In the genomic region with DNA sequence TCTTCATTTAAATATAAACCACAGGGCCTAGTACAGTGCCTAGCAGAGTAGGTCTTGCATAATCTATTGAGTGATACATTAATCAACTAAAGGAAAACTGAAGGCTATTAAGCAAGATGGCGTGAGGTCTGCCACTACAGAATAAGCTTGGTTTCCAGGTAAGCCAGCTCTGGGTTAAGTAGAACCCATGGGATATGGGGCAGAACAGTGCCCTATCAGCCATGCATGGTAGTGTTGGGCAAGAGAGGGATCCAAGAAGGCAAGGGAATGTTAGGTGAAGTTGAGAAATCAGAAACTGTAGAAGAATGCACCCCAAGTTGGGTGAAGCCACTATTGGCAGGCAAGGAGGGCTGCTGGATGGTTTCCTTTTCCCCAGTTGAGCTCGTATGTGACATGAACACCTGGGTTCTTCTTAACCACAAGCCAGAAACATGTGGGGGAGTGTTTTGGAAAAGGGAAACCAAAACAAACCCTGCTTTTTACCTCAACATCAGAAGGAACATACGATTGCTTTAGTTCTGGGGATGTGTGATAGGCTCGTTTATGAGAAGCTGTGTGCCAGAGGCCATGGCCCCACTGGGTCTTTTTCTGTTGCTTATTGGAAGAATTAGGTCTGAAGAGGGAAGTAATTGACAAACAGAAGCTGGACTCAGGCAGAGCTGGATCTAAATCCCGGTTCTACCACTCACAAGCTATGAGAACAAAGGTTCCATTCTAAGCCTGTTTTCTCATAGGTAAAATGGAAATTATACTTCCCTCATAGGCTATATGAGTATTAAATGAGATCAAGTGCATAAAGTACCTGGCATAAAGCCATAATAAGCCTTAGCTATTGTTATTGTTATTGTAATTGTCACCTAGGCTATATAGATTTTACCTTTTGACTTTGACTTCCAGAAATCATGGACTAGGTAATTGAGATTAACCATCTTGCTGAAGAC, we compare ENCODE assay signal across 9 cellular contexts. TPM values are rescaled to one million over a fixed set of nuclear protein-coding genes. Genes with fewer than 3 reads are reported as not detected.
A peak's percentile ranks its signal among the peaks of the same experiment; 100 is the strongest.
DNase-seq lines count a peak whose midpoint lies in the region; ATAC-seq, FAIRE-seq and TF ChIP-seq lines count a peak whose summit lies in the region.
"Had no signal": no experiment of that assay in that cellular context is flagged by ENCODE, and none has a peak within 500 bp of the region (broad histone marks: within the 10 kb centered on the region; RNA-seq: fewer than 3 reads in every experiment).

No MANE protein-coding gene starts in this region.

- H3K4me2 ChIP-seq in KMS-11 (peak overlapping the region; percentile 33; the same call in 1 of the 2 replicates), GM12878 (ENCODE audit: control insufficient read depth, insufficient read depth) (0 out of 2 replicates have a peak overlapping the region, but pooled peaks have one; percentile 2)

- 53% methylated on average over 5 of the region's 5 CpGs for WGBS in GM12878 (ENCODE audit: insufficient coverage, insufficient replicate concordance, low lambda C conversion rate, missing lambda C conversion rate)
- 78 to 82% (median 79%) methylated on average over 5 of the region's 5 CpGs for WGBS in psoas muscle, 3 donors

- peaks cover 11% of the 10 kb centered on the region for H3K4me1 ChIP-seq in KMS-11 (ENCODE audit: low read depth, poor library complexity, severe bottlenecking)
- peaks cover 5% of the 10 kb centered on the region; the same call in 1 of the 2 replicates for H3K4me1 ChIP-seq in GM12878 (ENCODE audit: control insufficient read depth, insufficient read depth, low read length)
- H3K4me1 ChIP-seq in psoas muscle, result no peaks in the 10 kb centered on the region
- H3K4me1 ChIP-seq in SJCRH30, result peaks cover 12% of the 10 kb centered on the region
- peaks cover 0 to 81% of the 10 kb centered on the region in 2 donors for H3K4me1 ChIP-seq in right atrium auricular region

- no peak overlapping the region for H3K27ac ChIP-seq in KMS-11
- H3K27ac ChIP-seq in GM12878 (ENCODE audit: control insufficient read depth, insufficient read depth), result peak overlapping the region; percentile 45; the same call in 1 of the 2 replicates
- peak overlapping the region; percentile 32 for H3K27ac ChIP-seq in psoas muscle
- H3K27ac ChIP-seq in SJCRH30, result no peak overlapping the region
- H3K27ac ChIP-seq in right atrium auricular region, result peak overlapping the region in 1 of 2 donors; percentile 42

- intact Hi-C loops in GM12878 (cut with micrococcal nuclease; ENCODE audit: unreplicated experiment) (no loop called here), psoas muscle (cut with DNase I) (no loop called here)

- in situ Hi-C loops in GM12878 (cut with MboI), result no loop called here

- H2AFZ ChIP-seq in KMS-11 (ENCODE audit: low read depth) (no peak overlapping the region), GM12878 (ENCODE audit: control insufficient read depth, low read depth, low read length) (no peak overlapping the region)

- no peaks in the 10 kb centered on the region for H3K36me3 ChIP-seq in KMS-11 (ENCODE audit: insufficient read depth)
- peaks cover 4 to 6% of the 10 kb centered on the region in 2 experiments; a peak in 3 of 4 replicates for H3K36me3 ChIP-seq in GM12878 (ENCODE audit: control insufficient read depth in 2 of 2, insufficient read depth in 2 of 2, low read length in 1 of 2)
- no peaks in the 10 kb centered on the region for H3K36me3 ChIP-seq in psoas muscle (ENCODE audit: insufficient read depth in 1 of 2, low read depth in 1 of 2)
- H3K36me3 ChIP-seq in SJCRH30, result no peaks in the 10 kb centered on the region
- peaks cover 22% of the 10 kb centered on the region for H3K36me3 ChIP-seq in right atrium auricular region

- H4K20me1 ChIP-seq in KMS-11 (ENCODE audit: insufficient read depth) (no peaks in the 10 kb centered on the region), GM12878 (ENCODE audit: control insufficient read depth, insufficient read depth) (no peaks in the 10 kb centered on the region)

- POLR2A ChIA-PET in GM12878 (lab: Charles Lee), result interaction anchor here (0.6 to 1.9 kb wide), 4 partner anchors 9 to 1557 kb away, joined by 3 to 6 read pairs (median 4); no protein-coding TSS in a partner anchor

- no peak for FAIRE-seq in GM12878 (lab: Jason Lieb, UNC)
- no peak for FAIRE-seq in HTR-8/SVneo (lab: Jason Lieb, UNC)

- no peak for TF ChIP-seq EP300 in GM12878 (IDR thresholded peaks at IDR 0.05; ENCODE audit: borderline replicate concordance in 1 of 2, control insufficient read depth in 1 of 2, low read depth in 2 of 2, low read length in 2 of 2)

- no peak for TF ChIP-seq RAD21 in GM12878 (IDR thresholded peaks at IDR 0.05; ENCODE audit: insufficient read depth, low read depth, low read length)

- SMC1A ChIA-PET in GM12878 (lab: Charles Lee; ENCODE audit: uncharacterized antibody, unreplicated experiment), result interaction anchor here (0.7 to 1.6 kb wide), 10 partner anchors 11 to 297 kb away, joined by 3 to 6 read pairs (median 3); no protein-coding TSS in a partner anchor

- RAD21 ChIA-PET in GM12878 (lab: Charles Lee; ENCODE audit: unreplicated experiment), result interaction anchor here (0.6 to 1.1 kb wide), 4 partner anchors 34 to 159 kb away, joined by 3 read pairs; a partner anchor contains a TSS

- TF ChIP-seq CTCF in KMS-11 (conservative IDR thresholded peaks at IDR 0.05; ENCODE audit: low read depth, low read length) (no peak), GM12878 (IDR thresholded peaks at IDR 0.05 in 2 of 3, conservative IDR thresholded peaks at IDR 0.05 in 1 of 3; ENCODE audit: control insufficient read depth in 2 of 3, extremely low read depth in 1 of 3, insufficient read depth in 1 of 3, low read depth in 3 of 3, low read length in 3 of 3) (no peak), psoas muscle (IDR thresholded peaks at IDR 0.05) (no peak), right atrium auricular region (IDR thresholded peaks at IDR 0.05) (no peak)

- 0 out of 2 replicates have a peak, but pooled peaks have one; percentile 5 for TF ChIP-seq POLR2A in GM12878 (IDR thresholded peaks at IDR 0.05; ENCODE audit: low read depth, low read length)

- H3K9ac ChIP-seq in KMS-11, result no peak overlapping the region
- no peak overlapping the region for H3K9ac ChIP-seq in GM12878 (ENCODE audit: control insufficient read depth, insufficient read depth, low read length)

- no peak overlapping the region for H3K4me3 ChIP-seq in KMS-11 (IDR thresholded peaks at IDR 0.05; ENCODE audit: insufficient read depth, low read depth, low read length)
- no peak overlapping the region for H3K4me3 ChIP-seq in GM12878
- H3K4me3 ChIP-seq in psoas muscle, result no peak overlapping the region
- H3K4me3 ChIP-seq in SJCRH30, result no peak overlapping the region
- H3K4me3 ChIP-seq in right atrium auricular region, result no peak overlapping the region

- DNase-seq in GM12878 (ENCODE audit: low read depth, low spot score) (no peak), psoas muscle (no peak), SJCRH30 (no peak), HTR-8/SVneo (ENCODE audit: insufficient read length, low spot score) (no peak), right atrium auricular region (ENCODE audit: low spot score) (no peak)
- no peak for DNase-seq in effector CD8-positive, alpha-beta T cell (lab: John Stamatoyannopoulos, UW)

- CTCF ChIA-PET in GM12878 (lab: Yijun Ruan, JAX), result interaction anchor here (1.6 kb wide), 1 partner anchor 297 kb away, joined by 7 read pairs; no protein-coding TSS in a partner anchor

- H3K27me3 ChIP-seq in KMS-11 (ENCODE audit: insufficient read depth, low read depth), result no peaks in the 10 kb centered on the region
- no peaks in the 10 kb centered on the region for H3K27me3 ChIP-seq in GM12878 (replicated peaks in 1 of 2; ENCODE audit: control insufficient read depth in 2 of 2, insufficient read depth in 2 of 2, low read length in 1 of 2)
- H3K27me3 ChIP-seq in psoas muscle (ENCODE audit: insufficient read depth in 3 of 3, low read length in 2 of 3), result no peaks in the 10 kb centered on the region
- H3K27me3 ChIP-seq in SJCRH30, result no peaks in the 10 kb centered on the region
- H3K27me3 ChIP-seq in right atrium auricular region, result no peaks in the 10 kb centered on the region

- H3K79me2 ChIP-seq in KMS-11 (ENCODE audit: insufficient read depth, low read depth), result no peaks in the 10 kb centered on the region
- H3K79me2 ChIP-seq in GM12878 (ENCODE audit: control insufficient read depth, insufficient read depth, low read length), result no peaks in the 10 kb centered on the region

- H3K9me3 ChIP-seq in GM12878 (replicated peaks; ENCODE audit: control insufficient read depth, insufficient read depth, low read length) (no peaks in the 10 kb centered on the region), psoas muscle (no peaks in the 10 kb centered on the region), SJCRH30 (replicated peaks) (no peaks in the 10 kb centered on the region), right atrium auricular region (no peaks in the 10 kb centered on the region)

- ATAC-seq in GM19328 (IDR thresholded peaks at IDR 0.05; ENCODE audit: unreplicated experiment) (peak; percentile 61), GM12878 (no peak), psoas muscle (no peak)
- ATAC-seq: WTC11 had no signal

- BruUV-seq in GM12878 (replicated peaks; lab: Mats Ljungman, UMichigan), result no TSS peak

RNA-seq across cellular contexts. Expression of a gene that starts 33.5 kb away (rescaled TPM):
- 359 and 392 TPM in 2 replicates for total RNA-seq in GM12878 (2013; cell fraction: nucleolus; rRNA removed)
- total RNA-seq in GM12878 (2014; rRNA removed) (16.9 and 21.3 TPM in 2 replicates), GM12878 (2014; rRNA removed; fragmentation: Illumina TruSeq; extraction: Trizol) (18.4 and 20.1 TPM in 2 replicates), GM12878 (2021) (15.2 and 17.5 TPM in 2 replicates), psoas muscle (10 to 100 TPM; 11.2 to 15.7 (median 12.8) TPM), right atrium auricular region (10 to 100 TPM; 47.3 to 56.2 TPM)
- 21.4 TPM for polyA plus RNA-seq in GM12878 (2011; ENCODE audit: low read depth)
- polyA plus RNA-seq in GM12878 (2011; rRNA removed) (82.7 and 92.6 TPM in 2 replicates), GM12878 (2014; fragmentation: Illumina TruSeq; extraction: Trizol) (14.0 and 14.2 TPM in 2 replicates), GM12878 (2014; fragmentation: Nextera tagmentation; extraction: Ambion mirVana) (1 to 10 TPM; 4.9 to 6.3 TPM), GM12878 (2014; rRNA removed) (13.0 and 15.3 TPM in 2 replicates), GM12878 (2016; fragmentation: Nextera tagmentation; extraction: Ambion mirVana) (10 to 100 TPM in 1 of 2 experiments, 1 to 10 TPM in 1; 9.7 to 12.1 TPM), psoas muscle (10 to 100 TPM in 1 of 3 donors, 1 to 10 TPM in 2; 9.0 to 11.0 (median 10.0) TPM)
- 78.6 and 84.6 TPM in 2 replicates for polyA plus RNA-seq in GM12878 (2011; cell fraction: cytosol; rRNA removed)
- polyA plus RNA-seq in GM12878 (2011; cell fraction: nucleus; rRNA removed), result 78.6 and 79.5 TPM in 2 replicates
- 29.0 and 31.7 TPM in 2 replicates for polyA plus RNA-seq in GM12878 (2012)
- polyA minus RNA-seq in GM12878 (2011; rRNA and poly(A)+ RNA removed), result 260 and 266 TPM in 2 replicates
- polyA minus RNA-seq in GM12878 (2011; cell fraction: cytosol; rRNA and poly(A)+ RNA removed), result 53.4 and 63.7 TPM in 2 replicates
- polyA minus RNA-seq in GM12878 (2011; cell fraction: nucleus; rRNA and poly(A)+ RNA removed), result 204 and 326 TPM in 2 replicates
- 0.42 and 0.71 TPM in 2 replicates for total RNA-seq in SJCRH30 (2014; rRNA removed; shearing (Covaris generic))

Comparison
In these comparisons a context has a peak if more than half of its experiments do, and no peak if none do; other contexts are left out.
1. H3K27ac ChIP-seq: peak in GM12878 (single experiment) and psoas muscle (single experiment); none in KMS-11 (single experiment) and SJCRH30 (single experiment).